Comparison of ENCODE assay signal across 7 cellular contexts in genomic region chr16:8963010-8963824, GRCh38.
A peak's percentile ranks its signal among the peaks of the same experiment; 100 is the strongest.
DNase-seq lines count a peak whose midpoint lies in the region; ATAC-seq and TF ChIP-seq lines count a peak whose summit lies in the region.

No MANE protein-coding gene starts in this region.

- peaks cover 47% of the 10 kb centered on the region for H3K4me1 ChIP-seq in iPS-20b (ENCODE audit: insufficient read depth, low read length)

- H3K9me3 ChIP-seq in iPS-20b (ENCODE audit: insufficient read depth, low read depth, low read length): no peaks in the 10 kb centered on the region

- POLR2A ChIA-PET in HEK293T (lab: Yijun Ruan, JAX): interaction anchor here (1.0 to 2.2 kb wide), 2 partner anchors 46 to 128 kb away, joined by 3 to 7 read pairs; partner anchors contain the start of gene HAPSTR1

- peaks cover 51% of the 10 kb centered on the region for H3K4me1 Mint-ChIP-seq in activated naive CD4-positive, alpha-beta T cell treated with anti-CD3 and anti-CD28 coated beads, Interleukin-2, amount 10 ng/mL, durations not matched to agents 7 days and 5 days
- peaks cover 43% of the 10 kb centered on the region for H3K4me1 Mint-ChIP-seq in stimulated activated naive CD8-positive, alpha-beta T cell treated with anti-CD3 and anti-CD28 coated beads, Interleukin-15, amount 100 ng/mL, for 72 hours

- no peaks in the 10 kb centered on the region for H3K9me3 Mint-ChIP-seq in activated naive CD4-positive, alpha-beta T cell treated with anti-CD3 and anti-CD28 coated beads, Interleukin-2, amount 10 ng/mL, durations not matched to agents 7 days and 5 days
- H3K9me3 Mint-ChIP-seq in stimulated activated naive CD8-positive, alpha-beta T cell treated with anti-CD3 and anti-CD28 coated beads, Interleukin-15, amount 100 ng/mL, for 72 hours: no peaks in the 10 kb centered on the region

- peak overlapping the region; percentile 84; the same call in 1 of the 2 replicates for H3K4me3 ChIP-seq in iPS-20b (ENCODE audit: low read length)

- ATAC-seq in GM18511 (IDR thresholded peaks at IDR 0.05; ENCODE audit: unreplicated experiment): peak; percentile 2
- ATAC-seq in HG03175 (IDR thresholded peaks at IDR 0.05; ENCODE audit: unreplicated experiment): peak; percentile 2
- no peak for ATAC-seq in stimulated activated naive CD8-positive, alpha-beta T cell treated with anti-CD3 and anti-CD28 coated beads, Interleukin-15, amount 100 ng/mL, for 72 hours

- CTCF ChIA-PET in activated naive CD4-positive, alpha-beta T cell treated with anti-CD3 and anti-CD28 coated beads, Interleukin-2, amount 10 ng/mL, durations not matched to agents 7 days and 5 days (lab: Charles Lee): no interaction called here
- CTCF ChIA-PET in HEK293T (lab: Yijun Ruan, JAX): no interaction called here

- peaks cover 13% of the 10 kb centered on the region for H3K36me3 Mint-ChIP-seq in activated naive CD4-positive, alpha-beta T cell treated with anti-CD3 and anti-CD28 coated beads, Interleukin-2, amount 10 ng/mL, durations not matched to agents 7 days and 5 days

- H3K27ac ChIP-seq in iPS-20b (ENCODE audit: low read length): no peak overlapping the region

- peak overlapping the region; percentile 80 for H3K27ac Mint-ChIP-seq in activated naive CD4-positive, alpha-beta T cell treated with anti-CD3 and anti-CD28 coated beads, Interleukin-2, amount 10 ng/mL, durations not matched to agents 7 days and 5 days
- H3K27ac Mint-ChIP-seq in stimulated activated naive CD8-positive, alpha-beta T cell treated with anti-CD3 and anti-CD28 coated beads, Interleukin-15, amount 100 ng/mL, for 72 hours: no peak overlapping the region

- H3K36me3 ChIP-seq in iPS-20b (ENCODE audit: insufficient read depth, low read depth, low read length): no peaks in the 10 kb centered on the region; the same call in 1 of the 2 replicates

- H3K27me3 ChIP-seq in iPS-20b (ENCODE audit: insufficient read depth, low read length): peaks cover 22% of the 10 kb centered on the region

- peak overlapping the region; percentile 78; the same call in 1 of the 2 replicates for H3K9ac ChIP-seq in iPS-20b (ENCODE audit: low read depth, low read length)

- H3K4me3 Mint-ChIP-seq in activated naive CD4-positive, alpha-beta T cell treated with anti-CD3 and anti-CD28 coated beads, Interleukin-2, amount 10 ng/mL, durations not matched to agents 7 days and 5 days: peak overlapping the region; percentile 66
- H3K4me3 Mint-ChIP-seq in stimulated activated naive CD8-positive, alpha-beta T cell treated with anti-CD3 and anti-CD28 coated beads, Interleukin-15, amount 100 ng/mL, for 72 hours: peak overlapping the region; percentile 67 to 70

- peaks cover 26% of the 10 kb centered on the region for H3K27me3 Mint-ChIP-seq in activated naive CD4-positive, alpha-beta T cell treated with anti-CD3 and anti-CD28 coated beads, Interleukin-2, amount 10 ng/mL, durations not matched to agents 7 days and 5 days
- peaks cover 9% of the 10 kb centered on the region for H3K27me3 Mint-ChIP-seq in stimulated activated naive CD8-positive, alpha-beta T cell treated with anti-CD3 and anti-CD28 coated beads, Interleukin-15, amount 100 ng/mL, for 72 hours

- peak; percentile 34 for DNase-seq in activated naive CD4-positive, alpha-beta T cell treated with anti-CD3 and anti-CD28 coated beads, Interleukin-2, amount 10 ng/mL, durations not matched to agents 7 days and 5 days
- DNase-seq in stimulated activated naive CD8-positive, alpha-beta T cell treated with anti-CD3 and anti-CD28 coated beads, Interleukin-15, amount 100 ng/mL, for 72 hours: no peak
- DNase-seq in HEK293T (ENCODE audit: extremely low spot score): no peak
- no peak for DNase-seq in germinal center (ENCODE audit: low spot score)

TF ChIP-seq in HEK293T, 16 proteins besides CTCF, POLR2A, EP300 and RAD21:
- no peak for TF ChIP-seq L3MBTL2 (conservative IDR thresholded peaks at IDR 0.05)
- no peak for TF ChIP-seq BHLHE40 (IDR thresholded peaks at IDR 0.05; ENCODE audit: borderline replicate concordance)
- TF ChIP-seq TARDBP (IDR thresholded peaks at IDR 0.05): no peak
- no peak for TF ChIP-seq ARNT (IDR thresholded peaks at IDR 0.05)
- no peak for TF ChIP-seq LEF1 (IDR thresholded peaks at IDR 0.05; ENCODE audit: borderline replicate concordance)
- TF ChIP-seq SP1 (IDR thresholded peaks at IDR 0.05): no peak
- no peak for TF ChIP-seq FOXK2 (IDR thresholded peaks at IDR 0.05)
- TF ChIP-seq FOXM1 (IDR thresholded peaks at IDR 0.05; ENCODE audit: borderline replicate concordance): no peak
- TF ChIP-seq NFRKB (IDR thresholded peaks at IDR 0.05): no peak
- no peak for TF ChIP-seq ELF4 (IDR thresholded peaks at IDR 0.05)
- TF ChIP-seq SUZ12 (IDR thresholded peaks at IDR 0.05): no peak
- no peak for TF ChIP-seq HDGF (IDR thresholded peaks at IDR 0.05; ENCODE audit: borderline replicate concordance)
- TF ChIP-seq PKNOX1 (IDR thresholded peaks at IDR 0.05): no peak
- TF ChIP-seq CTBP1 (IDR thresholded peaks at IDR 0.05; ENCODE audit: borderline replicate concordance): no peak
